Comparison of ENCODE assay signal across 1 cellular context in the genomic region with DNA sequence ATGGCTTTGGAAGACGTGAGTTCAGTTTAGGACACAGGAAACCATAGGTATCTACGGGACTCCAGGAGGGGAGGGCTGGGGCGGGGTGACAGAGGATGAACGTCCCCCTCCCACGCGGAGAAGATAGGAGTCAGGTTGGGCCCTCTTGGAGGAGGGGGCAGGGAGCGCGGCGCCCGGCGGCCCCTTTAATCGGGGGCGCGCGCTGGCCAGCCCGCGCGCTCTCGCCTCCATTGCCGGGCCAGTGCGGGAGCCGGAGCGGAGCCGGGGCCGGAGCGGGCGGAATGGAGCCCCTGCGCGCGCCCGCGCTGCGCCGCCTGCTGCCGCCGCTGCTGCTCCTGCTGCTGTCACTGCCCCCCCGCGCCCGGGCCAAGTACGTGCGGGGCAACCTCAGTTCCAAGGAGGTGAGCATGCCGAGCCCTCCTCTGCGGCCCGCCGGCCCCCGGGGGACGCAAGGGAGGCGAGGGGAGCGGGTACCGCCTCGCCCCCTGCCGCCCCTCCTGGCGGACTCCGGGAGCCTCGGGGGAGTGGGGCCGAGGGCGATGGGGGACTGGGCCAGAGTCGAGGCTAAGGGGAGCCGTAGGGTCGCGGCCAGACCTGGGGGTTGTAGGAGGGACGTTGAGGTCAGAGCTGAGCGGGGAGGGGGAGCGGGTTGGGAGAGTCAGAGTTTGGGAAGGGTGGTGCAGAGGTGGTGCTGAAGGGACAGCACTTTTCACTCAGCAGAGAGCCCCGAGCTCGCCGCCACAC.
A peak's percentile ranks its signal among the peaks of the same experiment; 100 is the strongest.
TF ChIP-seq lines count a peak whose summit lies in the region.

A gene (plus strand): TSS at position 214 of the 744 bp plus-strand sequence. CDS start 68 bp downstream, at position 282.

TF ChIP-seq in K562, 482 proteins besides CTCF, POLR2A, EP300 and RAD21 (continued from another document and continues in another):
- TF ChIP-seq, protein P1, sequence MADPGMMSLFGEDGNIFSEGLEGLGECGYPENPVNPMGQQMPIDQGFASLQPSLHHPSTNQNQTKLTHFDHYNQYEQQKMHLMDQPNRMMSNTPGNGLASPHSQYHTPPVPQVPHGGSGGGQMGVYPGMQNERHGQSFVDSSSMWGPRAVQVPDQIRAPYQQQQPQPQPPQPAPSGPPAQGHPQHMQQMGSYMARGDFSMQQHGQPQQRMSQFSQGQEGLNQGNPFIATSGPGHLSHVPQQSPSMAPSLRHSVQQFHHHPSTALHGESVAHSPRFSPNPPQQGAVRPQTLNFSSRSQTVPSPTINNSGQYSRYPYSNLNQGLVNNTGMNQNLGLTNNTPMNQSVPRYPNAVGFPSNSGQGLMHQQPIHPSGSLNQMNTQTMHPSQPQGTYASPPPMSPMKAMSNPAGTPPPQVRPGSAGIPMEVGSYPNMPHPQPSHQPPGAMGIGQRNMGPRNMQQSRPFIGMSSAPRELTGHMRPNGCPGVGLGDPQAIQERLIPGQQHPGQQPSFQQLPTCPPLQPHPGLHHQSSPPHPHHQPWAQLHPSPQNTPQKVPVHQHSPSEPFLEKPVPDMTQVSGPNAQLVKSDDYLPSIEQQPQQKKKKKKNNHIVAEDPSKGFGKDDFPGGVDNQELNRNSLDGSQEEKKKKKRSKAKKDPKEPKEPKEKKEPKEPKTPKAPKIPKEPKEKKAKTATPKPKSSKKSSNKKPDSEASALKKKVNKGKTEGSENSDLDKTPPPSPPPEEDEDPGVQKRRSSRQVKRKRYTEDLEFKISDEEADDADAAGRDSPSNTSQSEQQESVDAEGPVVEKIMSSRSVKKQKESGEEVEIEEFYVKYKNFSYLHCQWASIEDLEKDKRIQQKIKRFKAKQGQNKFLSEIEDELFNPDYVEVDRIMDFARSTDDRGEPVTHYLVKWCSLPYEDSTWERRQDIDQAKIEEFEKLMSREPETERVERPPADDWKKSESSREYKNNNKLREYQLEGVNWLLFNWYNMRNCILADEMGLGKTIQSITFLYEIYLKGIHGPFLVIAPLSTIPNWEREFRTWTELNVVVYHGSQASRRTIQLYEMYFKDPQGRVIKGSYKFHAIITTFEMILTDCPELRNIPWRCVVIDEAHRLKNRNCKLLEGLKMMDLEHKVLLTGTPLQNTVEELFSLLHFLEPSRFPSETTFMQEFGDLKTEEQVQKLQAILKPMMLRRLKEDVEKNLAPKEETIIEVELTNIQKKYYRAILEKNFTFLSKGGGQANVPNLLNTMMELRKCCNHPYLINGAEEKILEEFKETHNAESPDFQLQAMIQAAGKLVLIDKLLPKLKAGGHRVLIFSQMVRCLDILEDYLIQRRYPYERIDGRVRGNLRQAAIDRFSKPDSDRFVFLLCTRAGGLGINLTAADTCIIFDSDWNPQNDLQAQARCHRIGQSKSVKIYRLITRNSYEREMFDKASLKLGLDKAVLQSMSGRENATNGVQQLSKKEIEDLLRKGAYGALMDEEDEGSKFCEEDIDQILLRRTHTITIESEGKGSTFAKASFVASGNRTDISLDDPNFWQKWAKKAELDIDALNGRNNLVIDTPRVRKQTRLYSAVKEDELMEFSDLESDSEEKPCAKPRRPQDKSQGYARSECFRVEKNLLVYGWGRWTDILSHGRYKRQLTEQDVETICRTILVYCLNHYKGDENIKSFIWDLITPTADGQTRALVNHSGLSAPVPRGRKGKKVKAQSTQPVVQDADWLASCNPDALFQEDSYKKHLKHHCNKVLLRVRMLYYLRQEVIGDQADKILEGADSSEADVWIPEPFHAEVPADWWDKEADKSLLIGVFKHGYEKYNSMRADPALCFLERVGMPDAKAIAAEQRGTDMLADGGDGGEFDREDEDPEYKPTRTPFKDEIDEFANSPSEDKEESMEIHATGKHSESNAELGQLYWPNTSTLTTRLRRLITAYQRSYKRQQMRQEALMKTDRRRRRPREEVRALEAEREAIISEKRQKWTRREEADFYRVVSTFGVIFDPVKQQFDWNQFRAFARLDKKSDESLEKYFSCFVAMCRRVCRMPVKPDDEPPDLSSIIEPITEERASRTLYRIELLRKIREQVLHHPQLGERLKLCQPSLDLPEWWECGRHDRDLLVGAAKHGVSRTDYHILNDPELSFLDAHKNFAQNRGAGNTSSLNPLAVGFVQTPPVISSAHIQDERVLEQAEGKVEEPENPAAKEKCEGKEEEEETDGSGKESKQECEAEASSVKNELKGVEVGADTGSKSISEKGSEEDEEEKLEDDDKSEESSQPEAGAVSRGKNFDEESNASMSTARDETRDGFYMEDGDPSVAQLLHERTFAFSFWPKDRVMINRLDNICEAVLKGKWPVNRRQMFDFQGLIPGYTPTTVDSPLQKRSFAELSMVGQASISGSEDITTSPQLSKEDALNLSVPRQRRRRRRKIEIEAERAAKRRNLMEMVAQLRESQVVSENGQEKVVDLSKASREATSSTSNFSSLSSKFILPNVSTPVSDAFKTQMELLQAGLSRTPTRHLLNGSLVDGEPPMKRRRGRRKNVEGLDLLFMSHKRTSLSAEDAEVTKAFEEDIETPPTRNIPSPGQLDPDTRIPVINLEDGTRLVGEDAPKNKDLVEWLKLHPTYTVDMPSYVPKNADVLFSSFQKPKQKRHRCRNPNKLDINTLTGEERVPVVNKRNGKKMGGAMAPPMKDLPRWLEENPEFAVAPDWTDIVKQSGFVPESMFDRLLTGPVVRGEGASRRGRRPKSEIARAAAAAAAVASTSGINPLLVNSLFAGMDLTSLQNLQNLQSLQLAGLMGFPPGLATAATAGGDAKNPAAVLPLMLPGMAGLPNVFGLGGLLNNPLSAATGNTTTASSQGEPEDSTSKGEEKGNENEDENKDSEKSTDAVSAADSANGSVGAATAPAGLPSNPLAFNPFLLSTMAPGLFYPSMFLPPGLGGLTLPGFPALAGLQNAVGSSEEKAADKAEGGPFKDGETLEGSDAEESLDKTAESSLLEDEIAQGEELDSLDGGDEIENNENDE (IDR thresholded peaks at IDR 0.05; ENCODE audit: low read depth, low read length) = no peak
- TF ChIP-seq NFATC3 (IDR thresholded peaks at IDR 0.05) (peak; percentile 47; the same call in 1 of the 2 replicates), NCOA1 (IDR thresholded peaks at IDR 0.05; ENCODE audit: low read depth) (peak; percentile 64; the same call in 1 of the 2 replicates), SMAD4 (CRISPR knock-in tag; conservative IDR thresholded peaks at IDR 0.05) (peak; percentile 61), CREB1 (IDR thresholded peaks at IDR 0.05) (no peak), CREB1 (CRISPR knock-in tag; IDR thresholded peaks at IDR 0.05) (0 out of 2 replicates have a peak, but pooled peaks have one; percentile 16), ZNF589 (CRISPR knock-in tag; IDR thresholded peaks at IDR 0.05; ENCODE audit: low read depth) (0 out of 2 replicates have a peak, but pooled peaks have one; percentile 16), TSC22D4 (tag; IDR thresholded peaks at IDR 0.05) (no peak), HDAC3 (IDR thresholded peaks at IDR 0.05; ENCODE audit: borderline replicate concordance, partially characterized antibody) (no peak), BDP1 (IDR thresholded peaks at IDR 0.05; ENCODE audit: insufficient read depth, insufficient read length) (no peak), L3MBTL2 (IDR thresholded peaks at IDR 0.05) (0 out of 2 replicates have a peak, but pooled peaks have one; percentile 17), ESRRB (CRISPR knock-in tag; IDR thresholded peaks at IDR 0.05; ENCODE audit: borderline replicate concordance) (no peak), KHSRP (IDR thresholded peaks at IDR 0.05) (no peak), TAL1 (IDR thresholded peaks at IDR 0.05) (no peak), RBM14 (IDR thresholded peaks at IDR 0.05; ENCODE audit: borderline replicate concordance, insufficient read depth, low read depth, low read length) (no peak), EHMT2 (IDR thresholded peaks at IDR 0.05) (peak; percentile 98), RB1 (IDR thresholded peaks at IDR 0.05; ENCODE audit: low read depth) (peak; percentile 79; the same call in 1 of the 2 replicates), SAP30 (IDR thresholded peaks at IDR 0.05; ENCODE audit: borderline replicate concordance, insufficient read depth, low read depth, low read length, poor library complexity, severe bottlenecking) (peak; percentile 73), HMG20A (CRISPR knock-in tag; conservative IDR thresholded peaks at IDR 0.05) (no peak), CHD4 (IDR thresholded peaks at IDR 0.05; ENCODE audit: insufficient read depth, insufficient replicate concordance, low read depth, low read length, poor library complexity, severe bottlenecking) (no peak), SMARCA4 (IDR thresholded peaks at IDR 0.05) (0 out of 2 replicates have a peak, but pooled peaks have one; percentile 15), MYBL2 (IDR thresholded peaks at IDR 0.05; ENCODE audit: low read depth) (no peak), MYBL2 (CRISPR knock-in tag; IDR thresholded peaks at IDR 0.05; ENCODE audit: borderline replicate concordance) (no peak), DACH1 (IDR thresholded peaks at IDR 0.05; ENCODE audit: partially characterized antibody) (no peak)
- TF ChIP-seq, protein P2, sequence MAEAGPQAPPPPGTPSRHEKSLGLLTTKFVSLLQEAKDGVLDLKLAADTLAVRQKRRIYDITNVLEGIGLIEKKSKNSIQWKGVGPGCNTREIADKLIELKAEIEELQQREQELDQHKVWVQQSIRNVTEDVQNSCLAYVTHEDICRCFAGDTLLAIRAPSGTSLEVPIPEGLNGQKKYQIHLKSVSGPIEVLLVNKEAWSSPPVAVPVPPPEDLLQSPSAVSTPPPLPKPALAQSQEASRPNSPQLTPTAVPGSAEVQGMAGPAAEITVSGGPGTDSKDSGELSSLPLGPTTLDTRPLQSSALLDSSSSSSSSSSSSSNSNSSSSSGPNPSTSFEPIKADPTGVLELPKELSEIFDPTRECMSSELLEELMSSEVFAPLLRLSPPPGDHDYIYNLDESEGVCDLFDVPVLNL (CRISPR knock-in tag; IDR thresholded peaks at IDR 0.05; ENCODE audit: low read depth) = no peak
- TF ChIP-seq, protein P3, sequence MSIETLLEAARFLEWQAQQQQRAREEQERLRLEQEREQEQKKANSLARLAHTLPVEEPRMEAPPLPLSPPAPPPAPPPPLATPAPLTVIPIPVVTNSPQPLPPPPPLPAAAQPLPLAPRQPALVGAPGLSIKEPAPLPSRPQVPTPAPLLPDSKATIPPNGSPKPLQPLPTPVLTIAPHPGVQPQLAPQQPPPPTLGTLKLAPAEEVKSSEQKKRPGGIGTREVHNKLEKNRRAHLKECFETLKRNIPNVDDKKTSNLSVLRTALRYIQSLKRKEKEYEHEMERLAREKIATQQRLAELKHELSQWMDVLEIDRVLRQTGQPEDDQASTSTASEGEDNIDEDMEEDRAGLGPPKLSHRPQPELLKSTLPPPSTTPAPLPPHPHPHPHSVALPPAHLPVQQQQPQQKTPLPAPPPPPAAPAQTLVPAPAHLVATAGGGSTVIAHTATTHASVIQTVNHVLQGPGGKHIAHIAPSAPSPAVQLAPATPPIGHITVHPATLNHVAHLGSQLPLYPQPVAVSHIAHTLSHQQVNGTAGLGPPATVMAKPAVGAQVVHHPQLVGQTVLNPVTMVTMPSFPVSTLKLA (conservative IDR thresholded peaks at IDR 0.05) = peak in 1 of 2 experiments; percentile 59; a peak in 2 of 4 replicates
- TF ChIP-seq, protein P4, sequence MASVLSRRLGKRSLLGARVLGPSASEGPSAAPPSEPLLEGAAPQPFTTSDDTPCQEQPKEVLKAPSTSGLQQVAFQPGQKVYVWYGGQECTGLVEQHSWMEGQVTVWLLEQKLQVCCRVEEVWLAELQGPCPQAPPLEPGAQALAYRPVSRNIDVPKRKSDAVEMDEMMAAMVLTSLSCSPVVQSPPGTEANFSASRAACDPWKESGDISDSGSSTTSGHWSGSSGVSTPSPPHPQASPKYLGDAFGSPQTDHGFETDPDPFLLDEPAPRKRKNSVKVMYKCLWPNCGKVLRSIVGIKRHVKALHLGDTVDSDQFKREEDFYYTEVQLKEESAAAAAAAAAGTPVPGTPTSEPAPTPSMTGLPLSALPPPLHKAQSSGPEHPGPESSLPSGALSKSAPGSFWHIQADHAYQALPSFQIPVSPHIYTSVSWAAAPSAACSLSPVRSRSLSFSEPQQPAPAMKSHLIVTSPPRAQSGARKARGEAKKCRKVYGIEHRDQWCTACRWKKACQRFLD (CRISPR knock-in tag; IDR thresholded peaks at IDR 0.05) = peak; percentile 91
- TF ChIP-seq, protein P5, sequence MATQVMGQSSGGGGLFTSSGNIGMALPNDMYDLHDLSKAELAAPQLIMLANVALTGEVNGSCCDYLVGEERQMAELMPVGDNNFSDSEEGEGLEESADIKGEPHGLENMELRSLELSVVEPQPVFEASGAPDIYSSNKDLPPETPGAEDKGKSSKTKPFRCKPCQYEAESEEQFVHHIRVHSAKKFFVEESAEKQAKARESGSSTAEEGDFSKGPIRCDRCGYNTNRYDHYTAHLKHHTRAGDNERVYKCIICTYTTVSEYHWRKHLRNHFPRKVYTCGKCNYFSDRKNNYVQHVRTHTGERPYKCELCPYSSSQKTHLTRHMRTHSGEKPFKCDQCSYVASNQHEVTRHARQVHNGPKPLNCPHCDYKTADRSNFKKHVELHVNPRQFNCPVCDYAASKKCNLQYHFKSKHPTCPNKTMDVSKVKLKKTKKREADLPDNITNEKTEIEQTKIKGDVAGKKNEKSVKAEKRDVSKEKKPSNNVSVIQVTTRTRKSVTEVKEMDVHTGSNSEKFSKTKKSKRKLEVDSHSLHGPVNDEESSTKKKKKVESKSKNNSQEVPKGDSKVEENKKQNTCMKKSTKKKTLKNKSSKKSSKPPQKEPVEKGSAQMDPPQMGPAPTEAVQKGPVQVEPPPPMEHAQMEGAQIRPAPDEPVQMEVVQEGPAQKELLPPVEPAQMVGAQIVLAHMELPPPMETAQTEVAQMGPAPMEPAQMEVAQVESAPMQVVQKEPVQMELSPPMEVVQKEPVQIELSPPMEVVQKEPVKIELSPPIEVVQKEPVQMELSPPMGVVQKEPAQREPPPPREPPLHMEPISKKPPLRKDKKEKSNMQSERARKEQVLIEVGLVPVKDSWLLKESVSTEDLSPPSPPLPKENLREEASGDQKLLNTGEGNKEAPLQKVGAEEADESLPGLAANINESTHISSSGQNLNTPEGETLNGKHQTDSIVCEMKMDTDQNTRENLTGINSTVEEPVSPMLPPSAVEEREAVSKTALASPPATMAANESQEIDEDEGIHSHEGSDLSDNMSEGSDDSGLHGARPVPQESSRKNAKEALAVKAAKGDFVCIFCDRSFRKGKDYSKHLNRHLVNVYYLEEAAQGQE (CRISPR knock-in tag; IDR thresholded peaks at IDR 0.05; ENCODE audit: low read depth) = peak; percentile 96
- TF ChIP-seq, protein P6, sequence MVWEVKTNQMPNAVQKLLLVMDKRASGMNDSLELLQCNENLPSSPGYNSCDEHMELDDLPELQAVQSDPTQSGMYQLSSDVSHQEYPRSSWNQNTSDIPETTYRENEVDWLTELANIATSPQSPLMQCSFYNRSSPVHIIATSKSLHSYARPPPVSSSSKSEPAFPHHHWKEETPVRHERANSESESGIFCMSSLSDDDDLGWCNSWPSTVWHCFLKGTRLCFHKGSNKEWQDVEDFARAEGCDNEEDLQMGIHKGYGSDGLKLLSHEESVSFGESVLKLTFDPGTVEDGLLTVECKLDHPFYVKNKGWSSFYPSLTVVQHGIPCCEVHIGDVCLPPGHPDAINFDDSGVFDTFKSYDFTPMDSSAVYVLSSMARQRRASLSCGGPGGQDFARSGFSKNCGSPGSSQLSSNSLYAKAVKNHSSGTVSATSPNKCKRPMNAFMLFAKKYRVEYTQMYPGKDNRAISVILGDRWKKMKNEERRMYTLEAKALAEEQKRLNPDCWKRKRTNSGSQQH (CRISPR knock-in tag; IDR thresholded peaks at IDR 0.05) = 0 out of 2 replicates have a peak, but pooled peaks have one; percentile 37
- TF ChIP-seq, protein P7, sequence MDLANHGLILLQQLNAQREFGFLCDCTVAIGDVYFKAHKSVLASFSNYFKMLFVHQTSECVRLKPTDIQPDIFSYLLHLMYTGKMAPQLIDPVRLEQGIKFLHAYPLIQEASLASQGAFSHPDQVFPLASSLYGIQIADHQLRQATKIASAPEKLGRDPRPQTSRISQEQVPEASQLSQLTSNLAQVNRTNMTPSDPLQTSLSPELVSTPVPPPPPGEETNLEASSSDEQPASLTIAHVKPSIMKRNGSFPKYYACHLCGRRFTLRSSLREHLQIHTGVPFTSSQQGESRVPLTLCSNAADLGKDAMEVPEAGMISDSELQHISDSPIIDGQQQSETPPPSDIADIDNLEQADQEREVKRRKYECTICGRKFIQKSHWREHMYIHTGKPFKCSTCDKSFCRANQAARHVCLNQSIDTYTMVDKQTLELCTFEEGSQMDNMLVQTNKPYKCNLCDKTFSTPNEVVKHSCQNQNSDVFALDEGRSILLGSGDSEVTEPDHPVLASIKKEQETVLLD (IDR thresholded peaks at IDR 0.05) = 0 out of 2 replicates have a peak, but pooled peaks have one; percentile 50
